Comparison of ENCODE assay signal across 8 cellular contexts in the genomic region with DNA sequence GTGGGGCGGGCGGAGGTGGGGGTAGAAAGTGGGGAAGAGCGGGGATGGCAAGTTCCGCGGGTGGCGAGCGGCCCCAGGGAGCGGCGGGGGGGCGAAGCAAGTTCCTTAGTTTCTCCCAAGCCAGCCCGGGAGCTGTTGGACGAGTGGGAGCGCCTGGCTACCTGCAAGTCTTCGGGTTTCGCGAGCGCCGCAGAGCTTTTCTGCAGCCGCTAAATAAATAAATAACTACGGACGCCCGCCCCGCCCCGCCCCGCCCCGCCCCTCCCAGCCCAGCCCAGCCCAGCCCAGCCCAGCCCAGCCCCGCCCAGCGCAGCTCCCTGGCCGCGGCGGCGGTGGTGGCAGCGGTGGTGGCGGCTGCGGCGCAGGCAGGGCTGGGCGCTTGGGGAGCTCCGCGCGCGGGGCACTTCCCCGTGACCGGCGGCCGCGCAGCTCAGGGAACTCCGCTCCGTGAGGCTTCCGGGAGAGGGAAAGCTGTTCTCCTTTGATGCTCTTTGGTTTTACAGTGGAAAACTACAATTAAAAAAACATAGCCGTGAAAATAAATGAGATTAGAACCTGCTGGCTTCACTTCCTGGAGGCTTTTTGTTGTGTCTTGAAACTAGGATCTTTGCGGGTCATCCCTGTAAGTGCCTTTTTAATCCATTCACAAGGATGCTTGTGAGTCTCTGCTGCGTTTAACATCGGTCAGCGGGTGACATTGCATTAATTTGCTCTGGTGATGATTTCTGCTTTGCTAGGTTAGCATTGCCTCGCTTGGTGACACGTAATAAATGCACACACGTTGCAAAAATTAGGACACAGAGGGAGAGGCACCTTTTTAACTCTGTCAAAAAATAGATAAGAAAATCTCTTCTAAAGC. TPM values are rescaled to one million over a fixed set of nuclear protein-coding genes. Genes with fewer than 3 reads are reported as not detected.
DNase-seq lines count a peak whose midpoint lies in the region; ATAC-seq and TF ChIP-seq lines count a peak whose summit lies in the region.

A gene (plus strand): TSS at position 438 of the 859 bp plus-strand sequence. CDS start 5,498 bp downstream, outside the sequence.

- peak; percentile 31 to 74 (median 58) for DNase-seq in CD8-positive, alpha-beta T cell
- peak; percentile 62 to 81 for DNase-seq in HL-60 (ENCODE audit: low read depth in 1 of 2, low spot score in 1 of 2)
- DNase-seq in activated naive CD4-positive, alpha-beta T cell treated with anti-CD3 and anti-CD28 coated beads, Interleukin-2, amount 50 U/mL, for 72 hours (ENCODE audit: low spot score in 2 of 2), result peak; percentile 66 to 72
- DNase-seq in glutamatergic neuron, result peak; percentile 87
- DNase-seq in occipital lobe (lab: John Stamatoyannopoulos, UW), result peak; percentile 67

- H3K27me3 Mint-ChIP-seq in CD8-positive, alpha-beta T cell (ENCODE audit: low read depth), result no peaks in the 10 kb centered on the region
- H3K27me3 Mint-ChIP-seq in glutamatergic neuron (ENCODE audit: unreplicated experiment), result peaks cover 10% of the 10 kb centered on the region

- no peaks in the 10 kb centered on the region for H3K36me3 ChIP-seq in CD8-positive, alpha-beta T cell (ENCODE audit: insufficient read depth, low read length)

- peak; percentile 80 for TF ChIP-seq POLR2A in Raji (IDR thresholded peaks at IDR 0.05; ENCODE audit: insufficient read depth, low read depth, low read length)

- peaks cover 4% of the 10 kb centered on the region for H3K4me1 ChIP-seq in CD8-positive, alpha-beta T cell (ENCODE audit: insufficient read depth, low read length)

- peaks cover 23% of the 10 kb centered on the region for H3K4me1 Mint-ChIP-seq in CD8-positive, alpha-beta T cell (ENCODE audit: low read depth)
- H3K4me1 Mint-ChIP-seq in glutamatergic neuron (ENCODE audit: low read depth, unreplicated experiment), result peaks cover 12% of the 10 kb centered on the region

- intact Hi-C loops in CD8-positive, alpha-beta T cell (cut with DNase I, micrococcal nuclease), result loop anchor here (1.0 to 5.0 kb wide), 5 partner anchors 14 to 65 kb away; no protein-coding TSS in a partner anchor

- TF ChIP-seq CTCF in CD8-positive, alpha-beta T cell (IDR thresholded peaks at IDR 0.05), result no peak
- TF ChIP-seq CTCF in HL-60 (IDR thresholded peaks at IDR 0.05; ENCODE audit: insufficient read depth, low read length), result no peak
- TF ChIP-seq CTCF in glutamatergic neuron (IDR thresholded peaks at IDR 0.05; ENCODE audit: partially characterized antibody, unreplicated experiment), result no peak

- H3K4me3 ChIP-seq in CD8-positive, alpha-beta T cell (ENCODE audit: low read depth, low read length), result peak within 1 kb of the TSS; percentile 41
- H3K4me3 ChIP-seq in HL-60 (replicated peaks; ENCODE audit: insufficient read depth, low read length), result peak within 1 kb of the TSS; percentile 70

- POLR2A ChIA-PET in CD8-positive, alpha-beta T cell (lab: Charles Lee), result interaction anchor here (0.7 to 2.3 kb wide), 8 partner anchors 10 to 196 kb away, joined by 3 to 9 read pairs (median 4); a partner anchor contains a TSS

- H3K9me3 Mint-ChIP-seq in CD8-positive, alpha-beta T cell, result no peaks in the 10 kb centered on the region
- H3K9me3 Mint-ChIP-seq in activated naive CD4-positive, alpha-beta T cell treated with anti-CD3 and anti-CD28 coated beads, Interleukin-2, amount 50 U/mL, for 72 hours, result no peaks in the 10 kb centered on the region
- peaks cover 6% of the 10 kb centered on the region for H3K9me3 Mint-ChIP-seq in glutamatergic neuron (ENCODE audit: unreplicated experiment)

- peak; percentile 88 for ATAC-seq in CD8-positive, alpha-beta T cell
- ATAC-seq in GM19372 (IDR thresholded peaks at IDR 0.05; ENCODE audit: low read depth, unreplicated experiment), result peak; percentile 67
- ATAC-seq in activated naive CD4-positive, alpha-beta T cell treated with anti-CD3 and anti-CD28 coated beads, Interleukin-2, amount 50 U/mL, for 72 hours, result peak; percentile 92 to 98

- CTCF ChIA-PET in CD8-positive, alpha-beta T cell (lab: Charles Lee), result interaction anchor here (0.6 to 0.9 kb wide), 2 partner anchors 49 to 913 kb away, joined by 3 to 5 read pairs; no protein-coding TSS in a partner anchor

- peaks cover 3% of the 10 kb centered on the region for H3K36me3 Mint-ChIP-seq in CD8-positive, alpha-beta T cell
- no peaks in the 10 kb centered on the region for H3K36me3 Mint-ChIP-seq in activated naive CD4-positive, alpha-beta T cell treated with anti-CD3 and anti-CD28 coated beads, Interleukin-2, amount 50 U/mL, for 72 hours
- H3K36me3 Mint-ChIP-seq in glutamatergic neuron (ENCODE audit: unreplicated experiment), result no peaks in the 10 kb centered on the region

- peak within 1 kb of the TSS; percentile 88 for H3K4me3 Mint-ChIP-seq in CD8-positive, alpha-beta T cell
- H3K4me3 Mint-ChIP-seq in glutamatergic neuron (ENCODE audit: unreplicated experiment), result peak within 1 kb of the TSS; percentile 98

- H3K27ac Mint-ChIP-seq in CD8-positive, alpha-beta T cell, result peak within 1 kb of the TSS; percentile 82
- peak within 1 kb of the TSS; percentile 73 to 77 for H3K27ac Mint-ChIP-seq in activated naive CD4-positive, alpha-beta T cell treated with anti-CD3 and anti-CD28 coated beads, Interleukin-2, amount 50 U/mL, for 72 hours
- peak within 1 kb of the TSS; percentile 95 for H3K27ac Mint-ChIP-seq in glutamatergic neuron (ENCODE audit: unreplicated experiment)

- H3K27me3 ChIP-seq in CD8-positive, alpha-beta T cell (ENCODE audit: insufficient read depth, low read length), result no peaks in the 10 kb centered on the region
- no peaks in the 10 kb centered on the region for H3K27me3 ChIP-seq in HL-60 (ENCODE audit: insufficient read depth, poor library complexity, severe bottlenecking)

- H3K27ac ChIP-seq in CD8-positive, alpha-beta T cell (ENCODE audit: low read depth, low read length), result peak within 1 kb of the TSS; percentile 24
- peak within 1 kb of the TSS; percentile 72 for H3K27ac ChIP-seq in HL-60 (replicated peaks)
- H3K27ac ChIP-seq in temporal lobe (ENCODE audit: low read depth, low read length), result peak within 1 kb of the TSS; percentile 87

- H3K9me3 ChIP-seq in CD8-positive, alpha-beta T cell (ENCODE audit: low read length), result no peaks in the 10 kb centered on the region

RNA-seq across cellular contexts. Expression of the gene that starts here (rescaled TPM):
- not detected for total RNA-seq in CD8-positive, alpha-beta T cell
- under 1 TPM in 1 of 2 donors, not detected in 1; 0.25 TPM for total RNA-seq in activated naive CD4-positive, alpha-beta T cell treated with anti-CD3 and anti-CD28 coated beads, Interleukin-2, amount 50 U/mL, for 72 hours
- total RNA-seq in glutamatergic neuron (ENCODE audit: unreplicated experiment) (not detected), occipital lobe (not detected), temporal lobe (not detected)

Comparison
In these comparisons a context has a peak if more than half of its experiments do, and no peak if none do; other contexts are left out.
1. Peak in every context shown above with its lines: DNase-seq, ATAC-seq, H3K4me3 ChIP-seq and H3K27ac ChIP-seq.
2. Peak in DNase-seq, ATAC-seq, H3K4me3 ChIP-seq and H3K27ac ChIP-seq in CD8-positive, alpha-beta T cell; RNA of the gene not detected or under 1 TPM.
3. Peak in DNase-seq and ATAC-seq in activated naive CD4-positive, alpha-beta T cell treated with anti-CD3 and anti-CD28 coated beads, Interleukin-2, amount 50 U/mL, for 72 hours; RNA of the gene not detected or under 1 TPM.
4. Peak in DNase-seq in glutamatergic neuron; RNA of the gene not detected or under 1 TPM.
5. Peak in DNase-seq in occipital lobe; RNA of the gene not detected or under 1 TPM.
6. H3K27ac ChIP-seq: peak in every context shown above with its lines; median percentile 87 in temporal lobe; 72 in HL-60; 24 in CD8-positive, alpha-beta T cell.